21 cellular contexts compared by ENCODE assay signal in genomic region chr12:91999823-92000222, GRCh38.
DNase-seq lines count a peak whose midpoint lies in the region; ATAC-seq, FAIRE-seq and TF ChIP-seq lines count a peak whose summit lies in the region.
"Had no signal": no experiment of that assay in that cellular context is flagged by ENCODE, and none has a peak within 500 bp of the region (broad histone marks: within the 10 kb centered on the region; RNA-seq: fewer than 3 reads in every experiment).

No MANE protein-coding gene starts in this region.

- no peak for ATAC-seq in CD4-positive, CD25-positive, alpha-beta regulatory T cell (ENCODE audit: low read depth in 2 of 2)
- no peak for ATAC-seq in activated T-helper 17 cell treated with anti-CD3 and anti-CD28 coated beads, Interleukin-2, amount 50 U/mL, for 72 hours (replicated peaks)
- ATAC-seq in left cardiac atrium: no peak
- ATAC-seq: GM23338 had no signal

- CTCF ChIA-PET in CD4-positive, alpha-beta memory T cell (lab: Charles Lee; ENCODE audit: partially characterized antibody): interaction anchor here (0.6 to 2.0 kb wide), 4 partner anchors 18 to 145 kb away, joined by 3 to 6 read pairs (median 4); no protein-coding TSS in a partner anchor

- H3K4me3 Mint-ChIP-seq in CD4-positive, CD25-positive, alpha-beta regulatory T cell: peak overlapping the region in 1 of 4 donors; percentile 25
- H3K4me3 Mint-ChIP-seq in CD4-positive, alpha-beta memory T cell: no peak overlapping the region
- no peak overlapping the region for H3K4me3 Mint-ChIP-seq in activated T-helper 17 cell treated with anti-CD3 and anti-CD28 coated beads, Interleukin-2, amount 50 U/mL, for 72 hours
- H3K4me3 Mint-ChIP-seq in immature natural killer cell: peak overlapping the region in 3 of 5 donors; percentile 22 to 47 (median 47)
- H3K4me3 Mint-ChIP-seq: CD4-positive, alpha-beta T cell; GM23338 had no signal

- no peak for FAIRE-seq in GM12891 (lab: Jason Lieb, UNC)
- FAIRE-seq: A204.1, GM18507, H54 had no signal

- POLR2A ChIA-PET in CD4-positive, alpha-beta memory T cell (lab: Charles Lee; ENCODE audit: partially characterized antibody): interaction anchor here (1.1 to 3.9 kb wide), 3 partner anchors 135 to 145 kb away, joined by 4 to 31 read pairs (median 4); partner anchors contain the start of gene BTG1

- intact Hi-C loops in CD4-positive, alpha-beta memory T cell (cut with micrococcal nuclease): no loop called here
- intact Hi-C loops in left cardiac atrium (cut with DNase I): loop anchor here in 1 of 2 donors (5.0 kb wide), 1 partner anchor 142 kb away; no protein-coding TSS in a partner anchor

- H3K27me3 ChIP-seq in CD4-positive, CD25-positive, alpha-beta regulatory T cell (ENCODE audit: control insufficient read depth, insufficient read depth, low read length): no peaks in the 10 kb centered on the region
- H3K27me3 ChIP-seq in CD4-positive, alpha-beta memory T cell (ENCODE audit: insufficient read depth, low read length): no peaks in the 10 kb centered on the region
- H3K27me3 ChIP-seq: BE2C had no signal

- H3K36me3 ChIP-seq in CD4-positive, CD25-positive, alpha-beta regulatory T cell (ENCODE audit: control insufficient read depth, insufficient read depth, low read length): no peaks in the 10 kb centered on the region
- H3K36me3 ChIP-seq in CD4-positive, alpha-beta memory T cell (ENCODE audit: insufficient read depth, low read length): no peaks in the 10 kb centered on the region
- H3K36me3 ChIP-seq: BE2C had no signal

- H3K27ac Mint-ChIP-seq in CD4-positive, CD25-positive, alpha-beta regulatory T cell: peak overlapping the region in 2 of 3 donors; percentile 70 to 91
- H3K27ac Mint-ChIP-seq in CD4-positive, alpha-beta memory T cell: peak overlapping the region in 4 of 7 donors; percentile 19 to 81 (median 30)
- peak overlapping the region; percentile 5 for H3K27ac Mint-ChIP-seq in activated T-helper 17 cell treated with anti-CD3 and anti-CD28 coated beads, Interleukin-2, amount 50 U/mL, for 72 hours
- H3K27ac Mint-ChIP-seq in immature natural killer cell: peak overlapping the region; percentile 48 to 92 (median 74)
- H3K27ac Mint-ChIP-seq: CD4-positive, alpha-beta T cell; GM23338 had no signal

- peaks cover 4% of the 10 kb centered on the region for H3K27me3 Mint-ChIP-seq in CD4-positive, CD25-positive, alpha-beta regulatory T cell
- H3K27me3 Mint-ChIP-seq in CD4-positive, alpha-beta memory T cell: no peaks in the 10 kb centered on the region
- no peaks in the 10 kb centered on the region for H3K27me3 Mint-ChIP-seq in activated T-helper 17 cell treated with anti-CD3 and anti-CD28 coated beads, Interleukin-2, amount 50 U/mL, for 72 hours
- H3K27me3 Mint-ChIP-seq in immature natural killer cell (ENCODE audit: low read depth in 3 of 3): peaks cover 0 to 7% (median 4%) of the 10 kb centered on the region in 3 donors
- H3K27me3 Mint-ChIP-seq: CD4-positive, alpha-beta T cell had no signal

- no peak overlapping the region for H3K27ac ChIP-seq in CD4-positive, CD25-positive, alpha-beta regulatory T cell (ENCODE audit: insufficient read depth, low read length, poor library complexity, severe bottlenecking)
- no peak overlapping the region for H3K27ac ChIP-seq in CD4-positive, alpha-beta memory T cell (ENCODE audit: low read depth, low read length)
- H3K27ac ChIP-seq: HL-60 had no signal

- TF ChIP-seq POLR2A in GM12891 (IDR thresholded peaks at IDR 0.05; ENCODE audit: low read depth, low read length): no peak

- H3K4me3 ChIP-seq in CD4-positive, CD25-positive, alpha-beta regulatory T cell (ENCODE audit: low read depth, low read length): no peak overlapping the region
- H3K4me3 ChIP-seq in CD4-positive, alpha-beta memory T cell (ENCODE audit: low read length in 2 of 2): no peak overlapping the region
- H3K4me3 ChIP-seq: GM12878, GM23338 had no signal

- H3K4me1 ChIP-seq in CD4-positive, CD25-positive, alpha-beta regulatory T cell (ENCODE audit: control insufficient read depth, insufficient read depth, low read length, poor library complexity, severe bottlenecking): no peaks in the 10 kb centered on the region
- H3K4me1 ChIP-seq in CD4-positive, alpha-beta memory T cell (ENCODE audit: insufficient read depth, low read length): peaks cover 19% of the 10 kb centered on the region

- H3K9me3 ChIP-seq in CD4-positive, CD25-positive, alpha-beta regulatory T cell (ENCODE audit: control insufficient read depth in 2 of 2, low read length in 2 of 2): peaks cover 0 to 3% of the 10 kb centered on the region in 2 experiments
- no peaks in the 10 kb centered on the region for H3K9me3 ChIP-seq in CD4-positive, alpha-beta memory T cell (ENCODE audit: control insufficient read depth in 1 of 2, low read length in 2 of 2)
- H3K9me3 ChIP-seq: BE2C had no signal

- peaks cover 9% of the 10 kb centered on the region for H3K36me3 Mint-ChIP-seq in CD4-positive, CD25-positive, alpha-beta regulatory T cell
- H3K36me3 Mint-ChIP-seq in CD4-positive, alpha-beta memory T cell: peaks cover 5 to 14% of the 10 kb centered on the region in 2 donors
- H3K36me3 Mint-ChIP-seq in activated T-helper 17 cell treated with anti-CD3 and anti-CD28 coated beads, Interleukin-2, amount 50 U/mL, for 72 hours (ENCODE audit: low read depth): no peaks in the 10 kb centered on the region
- H3K36me3 Mint-ChIP-seq in immature natural killer cell: peaks cover 0 to 18% (median 5%) of the 10 kb centered on the region in 3 donors

- peaks cover 33 to 66% (median 43%) of the 10 kb centered on the region in 4 donors for H3K4me1 Mint-ChIP-seq in CD4-positive, CD25-positive, alpha-beta regulatory T cell
- peaks cover 23 to 48% (median 31%) of the 10 kb centered on the region in 4 donors for H3K4me1 Mint-ChIP-seq in CD4-positive, alpha-beta memory T cell
- H3K4me1 Mint-ChIP-seq in activated T-helper 17 cell treated with anti-CD3 and anti-CD28 coated beads, Interleukin-2, amount 50 U/mL, for 72 hours: peaks cover 18% of the 10 kb centered on the region
- H3K4me1 Mint-ChIP-seq in immature natural killer cell: peaks cover 17 to 30% of the 10 kb centered on the region in 2 donors
- H3K4me1 Mint-ChIP-seq: GM23338 had no signal

- no peak for DNase-seq in CD4-positive, CD25-positive, alpha-beta regulatory T cell
- no peak for DNase-seq in CD4-positive, alpha-beta memory T cell
- DNase-seq in immature natural killer cell (no peak), GM12891 (ENCODE audit: insufficient read length, low spot score) (no peak), NCI-H774 (lab: John Stamatoyannopoulos, UW) (no peak), SIG-M5 (lab: John Stamatoyannopoulos, UW) (no peak), left cardiac atrium (no peak)
- DNase-seq: ACHN; BE2C; C1 segment of cervical spinal cord; Calu3; CD4-positive, alpha-beta T cell; DMS79 treated with DMSO at 0.1 percent for 48 hours; HCEC 1CT had no signal

- peaks cover 0 to 18% (median 7%) of the 10 kb centered on the region in 7 donors for H3K9me3 Mint-ChIP-seq in CD4-positive, CD25-positive, alpha-beta regulatory T cell
- H3K9me3 Mint-ChIP-seq in CD4-positive, alpha-beta memory T cell: peaks cover 2 to 20% (median 8%) of the 10 kb centered on the region in 8 donors
- H3K9me3 Mint-ChIP-seq in activated T-helper 17 cell treated with anti-CD3 and anti-CD28 coated beads, Interleukin-2, amount 50 U/mL, for 72 hours: peaks cover 9% of the 10 kb centered on the region
- peaks cover 0 to 8% (median 0%) of the 10 kb centered on the region in 6 donors for H3K9me3 Mint-ChIP-seq in immature natural killer cell
- H3K9me3 Mint-ChIP-seq: GM23338 had no signal

TF ChIP-seq in GM12891, 5 proteins besides CTCF, POLR2A, EP300 and RAD21:
- TF ChIP-seq SPI1 (IDR thresholded peaks at IDR 0.05; ENCODE audit: low read depth, low read length): no peak
- TF ChIP-seq TAF1 (IDR thresholded peaks at IDR 0.05; ENCODE audit: low read depth, low read length): no peak
- TF ChIP-seq PAX5 (IDR thresholded peaks at IDR 0.05; ENCODE audit: insufficient read depth, low read length, severe bottlenecking): no peak
- TF ChIP-seq POLR2AphosphoS5 (IDR thresholded peaks at IDR 0.05; ENCODE audit: low read depth, low read length): no peak
- no peak for TF ChIP-seq POU2F2 (IDR thresholded peaks at IDR 0.05; ENCODE audit: low read depth, low read length)

Comparison
In these comparisons a context has a peak if more than half of its experiments do, and no peak if none do; other contexts are left out.
1. H3K27ac Mint-ChIP-seq: peak in every context shown above with its lines; median percentile 80 in CD4-positive, CD25-positive, alpha-beta regulatory T cell; 74 in immature natural killer cell; 30 in CD4-positive, alpha-beta memory T cell; 5 in activated T-helper 17 cell treated with anti-CD3 and anti-CD28 coated beads, Interleukin-2, amount 50 U/mL, for 72 hours.
2. H3K4me3 Mint-ChIP-seq: peak in immature natural killer cell (3 of 5); none in CD4-positive, alpha-beta memory T cell (0 of 8) and activated T-helper 17 cell treated with anti-CD3 and anti-CD28 coated beads, Interleukin-2, amount 50 U/mL, for 72 hours (single experiment).